ENCODE assay signal across 19 cellular contexts in genomic region chr1:97647776-97648175, GRCh38.
DNase-seq lines count a peak whose midpoint lies in the region; ATAC-seq, FAIRE-seq and TF ChIP-seq lines count a peak whose summit lies in the region.
"Had no signal": no experiment of that assay in that cellular context is flagged by ENCODE, and none has a peak within 500 bp of the region (broad histone marks: within the 10 kb centered on the region; RNA-seq: fewer than 3 reads in every experiment).

No MANE protein-coding gene starts in this region.

- no peak overlapping the region for H3K4me3 ChIP-seq in AG04450 (ENCODE audit: low read depth, low read length)
- H3K4me3 ChIP-seq in astrocyte (ENCODE audit: insufficient read depth, low read depth, low read length) = no peak overlapping the region
- H3K4me3 ChIP-seq: SJSA1, transverse colon had no signal

- H3K4me1 ChIP-seq in astrocyte (ENCODE audit: insufficient read depth, low read length) = no peaks in the 10 kb centered on the region
- H3K4me1 ChIP-seq: SJSA1, transverse colon had no signal

- no peaks in the 10 kb centered on the region for H3K9me3 ChIP-seq in AG04450 (ENCODE audit: control insufficient read depth, insufficient read depth, low read length)
- H3K9me3 ChIP-seq in astrocyte (ENCODE audit: insufficient read depth, low read depth, low read length) = no peaks in the 10 kb centered on the region

- TF ChIP-seq CTCF in AG04450 (IDR thresholded peaks at IDR 0.05; ENCODE audit: low read depth, low read length) (no peak), astrocyte (IDR thresholded peaks at IDR 0.05; ENCODE audit: insufficient read depth, low read depth, low read length) (no peak)

- DNase-seq in AG04450 (ENCODE audit: low read depth, low spot score) (peak; percentile 0), HCEC 1CT (peak; percentile 67), astrocyte (ENCODE audit: low read depth) (peak; percentile 84), fibroblast of the conjunctiva (ENCODE audit: low read depth) (peak; percentile 44), Right ventricle myocardium inferior (ENCODE audit: missing footprints) (no peak), SW 1271 (lab: John Stamatoyannopoulos, UW) (no peak), dermis blood vessel endothelial cell (no peak)
- DNase-seq: activated CD4-positive, CD25-positive, alpha-beta regulatory T cell; activated CD8-positive, alpha-beta memory T cell treated with anti-CD3 and anti-CD28 coated beads for 24 hours; activated naive CD8-positive, alpha-beta T cell treated with anti-CD3 and anti-CD28 coated beads, Interleukin-2, amount 50 U/mL, for 24 hours; KG1; NCI-H1092 treated with DMSO at 0.1 percent for 48 hours; NCI-H748 treated with DMSO at 0.1 percent for 48 hours; right cardiac atrium; stimulated activated naive CD4-positive, alpha-beta T cell; transverse colon had no signal

- H3K36me3 Mint-ChIP-seq in astrocyte (ENCODE audit: low read depth, unreplicated experiment) = no peaks in the 10 kb centered on the region

- no peak for ATAC-seq in GM21360 (IDR thresholded peaks at IDR 0.05; ENCODE audit: unreplicated experiment)
- ATAC-seq in Right ventricle myocardium inferior = no peak
- ATAC-seq: activated naive CD8-positive, alpha-beta T cell treated with anti-CD3 and anti-CD28 coated beads, Interleukin-2, amount 50 U/mL, for 24 hours; activated T-helper 17 cell treated with anti-CD3 and anti-CD28 coated beads, Interleukin-2, amount 50 U/mL, for 72 hours; right cardiac atrium had no signal

- POLR2A ChIA-PET in AG04450 (lab: Yijun Ruan, JAX) = no interaction called here

- no peak overlapping the region for H2AFZ ChIP-seq in astrocyte (ENCODE audit: low read depth, low read length)

- no peak overlapping the region for H3K4me3 Mint-ChIP-seq in astrocyte (ENCODE audit: unreplicated experiment)
- H3K4me3 Mint-ChIP-seq: activated naive CD8-positive, alpha-beta T cell treated with anti-CD3 and anti-CD28 coated beads, Interleukin-2, amount 50 U/mL, for 24 hours; activated T-helper 17 cell treated with anti-CD3 and anti-CD28 coated beads, Interleukin-2, amount 50 U/mL, for 72 hours had no signal

- CTCF ChIA-PET in AG04450 (lab: Charles Lee) = no interaction called here

- H3K4me2 ChIP-seq in astrocyte (ENCODE audit: low read length) = no peak overlapping the region

- no peaks in the 10 kb centered on the region for H3K36me3 ChIP-seq in astrocyte (ENCODE audit: insufficient read depth, low read length)
- H3K36me3 ChIP-seq: SJSA1, transverse colon had no signal

- peaks cover 2% of the 10 kb centered on the region for H3K9me3 Mint-ChIP-seq in astrocyte (ENCODE audit: unreplicated experiment)

- intact Hi-C loops in Right ventricle myocardium inferior (cut with DNase I) = no loop called here

- no peaks in the 10 kb centered on the region for H3K4me1 Mint-ChIP-seq in astrocyte (ENCODE audit: low read depth, unreplicated experiment)
- H3K4me1 Mint-ChIP-seq: activated naive CD8-positive, alpha-beta T cell treated with anti-CD3 and anti-CD28 coated beads, Interleukin-2, amount 50 U/mL, for 24 hours; activated T-helper 17 cell treated with anti-CD3 and anti-CD28 coated beads, Interleukin-2, amount 50 U/mL, for 72 hours had no signal

- H3K9ac ChIP-seq in astrocyte (ENCODE audit: low read length) = no peak overlapping the region

- H3K27me3 Mint-ChIP-seq in astrocyte (ENCODE audit: low read depth, unreplicated experiment) = no peaks in the 10 kb centered on the region
- H3K27me3 Mint-ChIP-seq: activated naive CD8-positive, alpha-beta T cell treated with anti-CD3 and anti-CD28 coated beads, Interleukin-2, amount 50 U/mL, for 24 hours; activated T-helper 17 cell treated with anti-CD3 and anti-CD28 coated beads, Interleukin-2, amount 50 U/mL, for 72 hours had no signal

- H3K27ac Mint-ChIP-seq in astrocyte (ENCODE audit: unreplicated experiment) = no peak overlapping the region
- H3K27ac Mint-ChIP-seq: activated naive CD8-positive, alpha-beta T cell treated with anti-CD3 and anti-CD28 coated beads, Interleukin-2, amount 50 U/mL, for 24 hours; activated T-helper 17 cell treated with anti-CD3 and anti-CD28 coated beads, Interleukin-2, amount 50 U/mL, for 72 hours had no signal

- FAIRE-seq in astrocyte (lab: Jason Lieb, UNC) = peak; percentile 17

- no peaks in the 10 kb centered on the region for H4K20me1 ChIP-seq in astrocyte (ENCODE audit: insufficient read depth, low read length)

- H3K27ac ChIP-seq in AG04450 (ENCODE audit: low read depth, low read length) (no peak overlapping the region), astrocyte (ENCODE audit: low read depth, low read length) (no peak overlapping the region)
- H3K27ac ChIP-seq: SJSA1, transverse colon had no signal

- H3K27me3 ChIP-seq in AG04450 (ENCODE audit: control insufficient read depth, insufficient read depth, low read length) (no peaks in the 10 kb centered on the region), astrocyte (ENCODE audit: insufficient read depth, low read length) (no peaks in the 10 kb centered on the region)
- H3K27me3 ChIP-seq: SJSA1, transverse colon had no signal

- no peaks in the 10 kb centered on the region for H3K79me2 ChIP-seq in astrocyte (ENCODE audit: insufficient read depth, low read length)

Comparison
In these comparisons a context has a peak if more than half of its experiments do, and no peak if none do; other contexts are left out.
1. DNase-seq: peak in AG04450 (single experiment), HCEC 1CT (single experiment), astrocyte (single experiment) and fibroblast of the conjunctiva (single experiment); none in Right ventricle myocardium inferior (single experiment), SW 1271 (0 of 2) and dermis blood vessel endothelial cell (single experiment).